Comparison of ENCODE assay signal across 1 cellular context in the genomic region with DNA sequence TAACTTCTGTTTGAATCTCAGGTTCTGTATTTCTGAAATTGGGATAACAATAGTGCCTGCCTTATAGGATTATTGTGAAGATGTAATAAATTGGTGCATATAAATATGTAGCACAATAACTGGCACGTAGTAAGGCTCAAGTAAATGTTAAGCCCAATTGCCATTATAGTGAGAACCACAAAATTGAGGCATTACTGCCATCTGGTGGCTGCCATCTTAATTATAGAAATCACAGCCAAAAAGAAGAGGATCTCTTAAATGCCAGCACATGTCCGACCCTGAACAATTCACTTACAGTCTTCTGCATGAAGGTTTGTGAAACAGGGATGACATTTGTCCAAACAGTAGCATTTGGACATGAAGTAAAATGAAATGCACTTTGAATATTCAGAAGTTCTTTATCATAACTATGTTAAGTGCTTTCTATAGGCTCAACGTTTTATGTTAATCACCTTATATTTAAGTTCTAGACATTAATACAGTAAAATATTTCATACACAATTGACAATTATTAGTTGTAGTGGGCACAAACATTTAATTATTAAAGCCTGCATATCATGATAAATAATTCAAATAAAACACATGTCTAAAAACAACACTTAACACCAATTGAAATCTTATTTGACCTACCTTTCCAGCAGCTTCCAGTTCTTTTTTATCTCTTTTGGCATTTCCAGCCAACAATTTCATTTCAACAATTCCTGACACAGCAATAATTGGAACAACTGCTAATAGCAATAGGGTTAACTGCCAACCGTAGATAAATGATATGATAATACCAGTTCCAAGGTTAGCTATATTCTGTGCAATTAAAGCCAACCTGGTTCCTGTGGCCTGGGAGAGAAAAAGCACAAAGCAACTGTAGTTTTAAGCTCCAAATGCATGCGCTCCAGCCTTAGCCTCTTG.
TF ChIP-seq lines count a peak whose summit lies in the region.

No MANE protein-coding gene starts in this region.

TF ChIP-seq in HepG2, 621 proteins besides CTCF, POLR2A, EP300 and RAD21 (continued from another document):
- TF ChIP-seq EZH2 (conservative IDR thresholded peaks at IDR 0.05; ENCODE audit: low read depth, low read length) (no peak), SMC3 (IDR thresholded peaks at IDR 0.05; ENCODE audit: low read length) (peak; percentile 85), MEF2D (CRISPR knock-in tag; IDR thresholded peaks at IDR 0.05) (no peak), ZNF772 (CRISPR knock-in tag; IDR thresholded peaks at IDR 0.05) (no peak), SMAD3 (CRISPR knock-in tag; IDR thresholded peaks at IDR 0.05) (no peak), MAFK (conservative IDR thresholded peaks at IDR 0.05 in 1 of 2, IDR thresholded peaks at IDR 0.05 in 1 of 2; ENCODE audit: low read length in 2 of 2) (peak; percentile 39 to 78; a peak in 3 of 4 replicates), KLF16 (CRISPR knock-in tag; IDR thresholded peaks at IDR 0.05) (peak in 1 of 2 experiments; percentile 45; a peak in 1 of 4 replicates), ZSCAN30 (CRISPR knock-in tag; IDR thresholded peaks at IDR 0.05) (no peak), ZNF12 (CRISPR knock-in tag; IDR thresholded peaks at IDR 0.05) (no peak), ZNF205 (CRISPR knock-in tag; IDR thresholded peaks at IDR 0.05) (no peak), ZNF546 (CRISPR knock-in tag; conservative IDR thresholded peaks at IDR 0.05) (no peak), HMG20B (CRISPR knock-in tag; conservative IDR thresholded peaks at IDR 0.05) (no peak), MAFF (IDR thresholded peaks at IDR 0.05; ENCODE audit: low read depth, low read length) (peak; percentile 56; the same call in 1 of the 2 replicates), HMGA1 (CRISPR knock-in tag; conservative IDR thresholded peaks at IDR 0.05) (no peak), STAG1 (CRISPR knock-in tag; IDR thresholded peaks at IDR 0.05) (peak; percentile 92), MBD4 (IDR thresholded peaks at IDR 0.05; ENCODE audit: borderline replicate concordance, low read length) (no peak)
- TF ChIP-seq, protein P1, sequence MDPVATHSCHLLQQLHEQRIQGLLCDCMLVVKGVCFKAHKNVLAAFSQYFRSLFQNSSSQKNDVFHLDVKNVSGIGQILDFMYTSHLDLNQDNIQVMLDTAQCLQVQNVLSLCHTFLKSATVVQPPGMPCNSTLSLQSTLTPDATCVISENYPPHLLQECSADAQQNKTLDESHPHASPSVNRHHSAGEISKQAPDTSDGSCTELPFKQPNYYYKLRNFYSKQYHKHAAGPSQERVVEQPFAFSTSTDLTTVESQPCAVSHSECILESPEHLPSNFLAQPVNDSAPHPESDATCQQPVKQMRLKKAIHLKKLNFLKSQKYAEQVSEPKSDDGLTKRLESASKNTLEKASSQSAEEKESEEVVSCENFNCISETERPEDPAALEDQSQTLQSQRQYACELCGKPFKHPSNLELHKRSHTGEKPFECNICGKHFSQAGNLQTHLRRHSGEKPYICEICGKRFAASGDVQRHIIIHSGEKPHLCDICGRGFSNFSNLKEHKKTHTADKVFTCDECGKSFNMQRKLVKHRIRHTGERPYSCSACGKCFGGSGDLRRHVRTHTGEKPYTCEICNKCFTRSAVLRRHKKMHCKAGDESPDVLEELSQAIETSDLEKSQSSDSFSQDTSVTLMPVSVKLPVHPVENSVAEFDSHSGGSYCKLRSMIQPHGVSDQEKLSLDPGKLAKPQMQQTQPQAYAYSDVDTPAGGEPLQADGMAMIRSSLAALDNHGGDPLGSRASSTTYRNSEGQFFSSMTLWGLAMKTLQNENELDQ (CRISPR knock-in tag; IDR thresholded peaks at IDR 0.05; ENCODE audit: borderline replicate concordance), result no peak
- TF ChIP-seq, protein P2, sequence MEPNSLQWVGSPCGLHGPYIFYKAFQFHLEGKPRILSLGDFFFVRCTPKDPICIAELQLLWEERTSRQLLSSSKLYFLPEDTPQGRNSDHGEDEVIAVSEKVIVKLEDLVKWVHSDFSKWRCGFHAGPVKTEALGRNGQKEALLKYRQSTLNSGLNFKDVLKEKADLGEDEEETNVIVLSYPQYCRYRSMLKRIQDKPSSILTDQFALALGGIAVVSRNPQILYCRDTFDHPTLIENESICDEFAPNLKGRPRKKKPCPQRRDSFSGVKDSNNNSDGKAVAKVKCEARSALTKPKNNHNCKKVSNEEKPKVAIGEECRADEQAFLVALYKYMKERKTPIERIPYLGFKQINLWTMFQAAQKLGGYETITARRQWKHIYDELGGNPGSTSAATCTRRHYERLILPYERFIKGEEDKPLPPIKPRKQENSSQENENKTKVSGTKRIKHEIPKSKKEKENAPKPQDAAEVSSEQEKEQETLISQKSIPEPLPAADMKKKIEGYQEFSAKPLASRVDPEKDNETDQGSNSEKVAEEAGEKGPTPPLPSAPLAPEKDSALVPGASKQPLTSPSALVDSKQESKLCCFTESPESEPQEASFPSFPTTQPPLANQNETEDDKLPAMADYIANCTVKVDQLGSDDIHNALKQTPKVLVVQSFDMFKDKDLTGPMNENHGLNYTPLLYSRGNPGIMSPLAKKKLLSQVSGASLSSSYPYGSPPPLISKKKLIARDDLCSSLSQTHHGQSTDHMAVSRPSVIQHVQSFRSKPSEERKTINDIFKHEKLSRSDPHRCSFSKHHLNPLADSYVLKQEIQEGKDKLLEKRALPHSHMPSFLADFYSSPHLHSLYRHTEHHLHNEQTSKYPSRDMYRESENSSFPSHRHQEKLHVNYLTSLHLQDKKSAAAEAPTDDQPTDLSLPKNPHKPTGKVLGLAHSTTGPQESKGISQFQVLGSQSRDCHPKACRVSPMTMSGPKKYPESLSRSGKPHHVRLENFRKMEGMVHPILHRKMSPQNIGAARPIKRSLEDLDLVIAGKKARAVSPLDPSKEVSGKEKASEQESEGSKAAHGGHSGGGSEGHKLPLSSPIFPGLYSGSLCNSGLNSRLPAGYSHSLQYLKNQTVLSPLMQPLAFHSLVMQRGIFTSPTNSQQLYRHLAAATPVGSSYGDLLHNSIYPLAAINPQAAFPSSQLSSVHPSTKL (CRISPR knock-in tag; IDR thresholded peaks at IDR 0.05), result peak; percentile 27; the same call in 1 of the 2 replicates
- TF ChIP-seq, protein P3, sequence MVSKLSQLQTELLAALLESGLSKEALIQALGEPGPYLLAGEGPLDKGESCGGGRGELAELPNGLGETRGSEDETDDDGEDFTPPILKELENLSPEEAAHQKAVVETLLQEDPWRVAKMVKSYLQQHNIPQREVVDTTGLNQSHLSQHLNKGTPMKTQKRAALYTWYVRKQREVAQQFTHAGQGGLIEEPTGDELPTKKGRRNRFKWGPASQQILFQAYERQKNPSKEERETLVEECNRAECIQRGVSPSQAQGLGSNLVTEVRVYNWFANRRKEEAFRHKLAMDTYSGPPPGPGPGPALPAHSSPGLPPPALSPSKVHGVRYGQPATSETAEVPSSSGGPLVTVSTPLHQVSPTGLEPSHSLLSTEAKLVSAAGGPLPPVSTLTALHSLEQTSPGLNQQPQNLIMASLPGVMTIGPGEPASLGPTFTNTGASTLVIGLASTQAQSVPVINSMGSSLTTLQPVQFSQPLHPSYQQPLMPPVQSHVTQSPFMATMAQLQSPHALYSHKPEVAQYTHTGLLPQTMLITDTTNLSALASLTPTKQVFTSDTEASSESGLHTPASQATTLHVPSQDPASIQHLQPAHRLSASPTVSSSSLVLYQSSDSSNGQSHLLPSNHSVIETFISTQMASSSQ (IDR thresholded peaks at IDR 0.05; ENCODE audit: low read depth), result no peak
- TF ChIP-seq, protein P3 (CRISPR knock-in tag; IDR thresholded peaks at IDR 0.05; ENCODE audit: borderline replicate concordance), result no peak
- TF ChIP-seq, protein P4, sequence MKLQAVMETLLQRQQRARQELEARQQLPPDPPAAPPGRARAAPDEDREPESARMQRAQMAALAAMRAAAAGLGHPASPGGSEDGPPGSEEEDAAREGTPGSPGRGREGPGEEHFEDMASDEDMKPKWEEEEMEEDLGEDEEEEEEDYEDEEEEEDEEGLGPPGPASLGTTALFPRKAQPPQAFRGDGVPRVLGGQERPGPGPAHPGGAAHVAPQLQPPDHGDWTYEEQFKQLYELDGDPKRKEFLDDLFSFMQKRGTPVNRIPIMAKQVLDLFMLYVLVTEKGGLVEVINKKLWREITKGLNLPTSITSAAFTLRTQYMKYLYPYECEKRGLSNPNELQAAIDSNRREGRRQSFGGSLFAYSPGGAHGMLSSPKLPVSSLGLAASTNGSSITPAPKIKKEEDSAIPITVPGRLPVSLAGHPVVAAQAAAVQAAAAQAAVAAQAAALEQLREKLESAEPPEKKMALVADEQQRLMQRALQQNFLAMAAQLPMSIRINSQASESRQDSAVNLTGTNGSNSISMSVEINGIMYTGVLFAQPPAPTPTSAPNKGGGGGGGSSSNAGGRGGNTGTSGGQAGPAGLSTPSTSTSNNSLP (IDR thresholded peaks at IDR 0.05; ENCODE audit: low read depth, low read length), result no peak
- TF ChIP-seq, protein P5, sequence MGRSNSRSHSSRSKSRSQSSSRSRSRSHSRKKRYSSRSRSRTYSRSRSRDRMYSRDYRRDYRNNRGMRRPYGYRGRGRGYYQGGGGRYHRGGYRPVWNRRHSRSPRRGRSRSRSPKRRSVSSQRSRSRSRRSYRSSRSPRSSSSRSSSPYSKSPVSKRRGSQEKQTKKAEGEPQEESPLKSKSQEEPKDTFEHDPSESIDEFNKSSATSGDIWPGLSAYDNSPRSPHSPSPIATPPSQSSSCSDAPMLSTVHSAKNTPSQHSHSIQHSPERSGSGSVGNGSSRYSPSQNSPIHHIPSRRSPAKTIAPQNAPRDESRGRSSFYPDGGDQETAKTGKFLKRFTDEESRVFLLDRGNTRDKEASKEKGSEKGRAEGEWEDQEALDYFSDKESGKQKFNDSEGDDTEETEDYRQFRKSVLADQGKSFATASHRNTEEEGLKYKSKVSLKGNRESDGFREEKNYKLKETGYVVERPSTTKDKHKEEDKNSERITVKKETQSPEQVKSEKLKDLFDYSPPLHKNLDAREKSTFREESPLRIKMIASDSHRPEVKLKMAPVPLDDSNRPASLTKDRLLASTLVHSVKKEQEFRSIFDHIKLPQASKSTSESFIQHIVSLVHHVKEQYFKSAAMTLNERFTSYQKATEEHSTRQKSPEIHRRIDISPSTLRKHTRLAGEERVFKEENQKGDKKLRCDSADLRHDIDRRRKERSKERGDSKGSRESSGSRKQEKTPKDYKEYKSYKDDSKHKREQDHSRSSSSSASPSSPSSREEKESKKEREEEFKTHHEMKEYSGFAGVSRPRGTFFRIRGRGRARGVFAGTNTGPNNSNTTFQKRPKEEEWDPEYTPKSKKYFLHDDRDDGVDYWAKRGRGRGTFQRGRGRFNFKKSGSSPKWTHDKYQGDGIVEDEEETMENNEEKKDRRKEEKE (IDR thresholded peaks at IDR 0.05), result no peak
